Comparison of ENCODE assay signal across 18 cellular contexts in genomic region chr1:175637917-175638316, GRCh38.
DNase-seq lines count a peak whose midpoint lies in the region; ATAC-seq and TF ChIP-seq lines count a peak whose summit lies in the region.
"Had no signal": no experiment of that assay in that cellular context is flagged by ENCODE, and none has a peak within 500 bp of the region (broad histone marks: within the 10 kb centered on the region; RNA-seq: fewer than 3 reads in every experiment).

No MANE protein-coding gene starts in this region.

- H3K4me3 ChIP-seq in fibroblast of pulmonary artery (replicated peaks; ENCODE audit: low read depth, low read length) (no peak overlapping the region), mesendoderm (ENCODE audit: low read length) (no peak overlapping the region)
- H3K4me3 ChIP-seq: A549; BLaER1 treated with 17β-estradiol and CSF1 and Interleukin-3, amounts not matched to agents 10 nM and 100 nM had no signal

- no peak for TF ChIP-seq CTCF in fibroblast of pulmonary artery (IDR thresholded peaks at IDR 0.05; ENCODE audit: low read length, missing control alignments)
- TF ChIP-seq CTCF in omental fat pad (IDR thresholded peaks at IDR 0.05): no peak

- no peaks in the 10 kb centered on the region for H3K79me2 ChIP-seq in mesendoderm (ENCODE audit: control insufficient read depth, insufficient read depth, low read length)

- H3K18ac ChIP-seq in mesendoderm (ENCODE audit: low read length): no peak overlapping the region

- H2BK15ac ChIP-seq in mesendoderm (replicated peaks; ENCODE audit: low read depth): no peak overlapping the region

- no peak overlapping the region for H4K8ac ChIP-seq in mesendoderm (ENCODE audit: low read depth, low read length)

- ATAC-seq in omental fat pad (ENCODE audit: low FRiP score): no peak
- ATAC-seq: A549; CD8-positive, alpha-beta T cell had no signal

- H3K79me1 ChIP-seq in mesendoderm (ENCODE audit: low read length): no peaks in the 10 kb centered on the region

- peaks cover 2% of the 10 kb centered on the region for H3K4me1 ChIP-seq in mesendoderm (ENCODE audit: control insufficient read depth, low read depth, low read length)
- H3K4me1 ChIP-seq: A549; BLaER1 treated with 17β-estradiol and CSF1 and Interleukin-3, amounts not matched to agents 10 nM and 100 nM; Caco-2 had no signal

- H3K23ac ChIP-seq in mesendoderm (ENCODE audit: low read length): no peak overlapping the region

- no peak overlapping the region for H3K27ac ChIP-seq in mesendoderm (ENCODE audit: low read depth, low read length)
- H3K27ac ChIP-seq: 22Rv1; A549; BLaER1 treated with 17β-estradiol and CSF1 and Interleukin-3, amounts not matched to agents 10 nM and 100 nM; C4-2B had no signal

- no peak overlapping the region for H2BK120ac ChIP-seq in mesendoderm (ENCODE audit: low read depth, low read length)

- H3K4ac ChIP-seq in mesendoderm (ENCODE audit: low read depth, low read length): no peak overlapping the region

- H3K56ac ChIP-seq in mesendoderm (ENCODE audit: low read length): no peak overlapping the region

- no peak overlapping the region for H4K5ac ChIP-seq in mesendoderm (ENCODE audit: low read length)

- no peak overlapping the region for H2AK5ac ChIP-seq in mesendoderm (ENCODE audit: low read length)

- no peaks in the 10 kb centered on the region for H3K36me3 ChIP-seq in mesendoderm (ENCODE audit: control insufficient read depth, insufficient read depth, low read length)
- H3K36me3 ChIP-seq: BLaER1 treated with 17β-estradiol and CSF1 and Interleukin-3, amounts not matched to agents 10 nM and 100 nM had no signal

- H2BK5ac ChIP-seq in mesendoderm (ENCODE audit: low read length): no peak overlapping the region

- DNase-seq in DMS53 (lab: John Stamatoyannopoulos, UW) (peak; percentile 33), DMS53 treated with DMSO at 0.1 percent for 48 hours (lab: John Stamatoyannopoulos, UW; ENCODE audit: unreplicated experiment) (no peak), fibroblast of pulmonary artery (ENCODE audit: low read depth) (peak; percentile 1), mesendoderm (peak; percentile 53), NCI-H226 (no peak), omental fat pad (ENCODE audit: low spot score) (no peak), H4 (ENCODE audit: low spot score) (no peak)
- DNase-seq: AML-193; Caco-2; Calu3; CD4-positive, alpha-beta T cell; CD8-positive, alpha-beta T cell; DMS79 treated with DMSO at 0.1 percent for 48 hours; GF-D8 had no signal

- H3K27me3 ChIP-seq in mesendoderm (ENCODE audit: insufficient read depth, low read length, poor library complexity): no peaks in the 10 kb centered on the region
- H3K27me3 ChIP-seq: BLaER1 treated with 17β-estradiol and CSF1 and Interleukin-3, amounts not matched to agents 10 nM and 100 nM had no signal

- no peak overlapping the region for H3K9ac ChIP-seq in mesendoderm (ENCODE audit: low read length)
- H3K9ac ChIP-seq: BLaER1 treated with 17β-estradiol and CSF1 and Interleukin-3, amounts not matched to agents 10 nM and 100 nM had no signal

- H3K4me2 ChIP-seq in mesendoderm (ENCODE audit: low read length): no peak overlapping the region
- H3K4me2 ChIP-seq: A549; BLaER1 treated with 17β-estradiol and CSF1 and Interleukin-3, amounts not matched to agents 10 nM and 100 nM had no signal

Comparison
In these comparisons a context has a peak if more than half of its experiments do, and no peak if none do; other contexts are left out.
1. DNase-seq: peak in DMS53 (single experiment), fibroblast of pulmonary artery (single experiment) and mesendoderm (single experiment); none in DMS53 treated with DMSO at 0.1 percent for 48 hours (single experiment), NCI-H226 (single experiment), omental fat pad (single experiment) and H4 (single experiment).